Comparison of ENCODE assay signal across 8 cellular contexts in genomic region chr4:138035781-138036258, GRCh38.
DNase-seq lines count a peak whose midpoint lies in the region; ATAC-seq, FAIRE-seq and TF ChIP-seq lines count a peak whose summit lies in the region.

No MANE protein-coding gene starts in this region.

- no peak overlapping the region for H3K4me3 Mint-ChIP-seq in effector memory CD8-positive, alpha-beta T cell

- H3K4me1 ChIP-seq in PC-9 (replicated peaks; ENCODE audit: insufficient read depth) = peaks cover 11% of the 10 kb centered on the region
- H3K4me1 ChIP-seq in mesenchymal stem cell (ENCODE audit: control insufficient read depth, insufficient read depth, low read depth, low read length) = peaks cover 1% of the 10 kb centered on the region

- peak overlapping the region; percentile 66 for H4K8ac ChIP-seq in mesenchymal stem cell (ENCODE audit: low read length)

- H2BK15ac ChIP-seq in mesenchymal stem cell (ENCODE audit: low read depth, poor library complexity, severe bottlenecking) = peak overlapping the region; percentile 16

- H3K27me3 ChIP-seq in PC-9 (ENCODE audit: insufficient read depth, low read depth) = no peaks in the 10 kb centered on the region
- H3K27me3 ChIP-seq in mesenchymal stem cell (ENCODE audit: control insufficient read depth in 1 of 2, insufficient read depth in 1 of 2, low read length in 2 of 2) = no peaks in the 10 kb centered on the region

- 0 out of 2 replicates have a peak overlapping the region, but pooled peaks have one; percentile 34 for H3K4me2 ChIP-seq in PC-9
- H3K4me2 ChIP-seq in mesenchymal stem cell (ENCODE audit: low read length, poor library complexity, severe bottlenecking) = no peak overlapping the region

- H3K79me1 ChIP-seq in mesenchymal stem cell (replicated peaks; ENCODE audit: low read length, poor library complexity, severe bottlenecking) = no peaks in the 10 kb centered on the region

- no CpG with 5 or more reads among the region's 1 CpG for WGBS in mesenchymal stem cell

- no peak overlapping the region for H3K27ac ChIP-seq in PC-9
- H3K27ac ChIP-seq in mesenchymal stem cell (ENCODE audit: low read length, poor library complexity, severe bottlenecking) = no peak overlapping the region

- H3K79me2 ChIP-seq in PC-9 (ENCODE audit: low read depth) = no peaks in the 10 kb centered on the region

- H3K4me3 ChIP-seq in PC-9 (no peak overlapping the region), mesenchymal stem cell (ENCODE audit: insufficient read depth in 1 of 2, low read depth in 1 of 2, low read length in 2 of 2) (no peak overlapping the region)

- H2BK12ac ChIP-seq in mesenchymal stem cell (ENCODE audit: low read length in 2 of 2) = peak overlapping the region in 1 of 2 experiments; percentile 44

- POLR2A ChIA-PET in PC-9 (lab: Charles Lee; ENCODE audit: unreplicated experiment) = no interaction called here

- H3K27ac Mint-ChIP-seq in effector memory CD8-positive, alpha-beta T cell = no peak overlapping the region

- H2AK5ac ChIP-seq in mesenchymal stem cell (ENCODE audit: low read length, severe bottlenecking) = no peak overlapping the region

- H4K91ac ChIP-seq in mesenchymal stem cell (ENCODE audit: low read length) = no peak overlapping the region

- H3K14ac ChIP-seq in mesenchymal stem cell (ENCODE audit: low read length in 2 of 2) = no peak overlapping the region

- H3K27me3 Mint-ChIP-seq in effector memory CD8-positive, alpha-beta T cell = no peaks in the 10 kb centered on the region

- peak; percentile 100 for ATAC-seq in GM21786 (IDR thresholded peaks at IDR 0.05; ENCODE audit: unreplicated experiment)
- ATAC-seq in effector memory CD8-positive, alpha-beta T cell (replicated peaks) = peak; percentile 24

- H3K4ac ChIP-seq in mesenchymal stem cell (ENCODE audit: low read depth in 1 of 2, low read length in 2 of 2) = no peak overlapping the region

- FAIRE-seq in HTR-8/SVneo (lab: Jason Lieb, UNC) = peak; percentile 49

- H3K9me3 ChIP-seq in PC-9 (ENCODE audit: insufficient read depth, low read depth) = no peaks in the 10 kb centered on the region
- H3K9me3 ChIP-seq in mesenchymal stem cell (ENCODE audit: control insufficient read depth, low read length) = no peaks in the 10 kb centered on the region

- H3K4me1 Mint-ChIP-seq in effector memory CD8-positive, alpha-beta T cell (ENCODE audit: low read depth in 2 of 2) = no peaks in the 10 kb centered on the region

- H2BK5ac ChIP-seq in mesenchymal stem cell (ENCODE audit: low read depth, low read length, poor library complexity, severe bottlenecking) = no peak overlapping the region

- BruUV-seq in PC-9 (replicated peaks; lab: Mats Ljungman, UMichigan) = no TSS peak

- H2AFZ ChIP-seq in PC-9 (no peak overlapping the region), mesenchymal stem cell (ENCODE audit: low read depth, low read length) (peak overlapping the region; percentile 72)

- TF ChIP-seq CTCF in GM12872 (IDR thresholded peaks at IDR 0.05; ENCODE audit: insufficient read depth, low read depth, low read length) (peak; percentile 45; the same call in 2 of the 3 replicates), PC-9 (conservative IDR thresholded peaks at IDR 0.05) (peak; percentile 68)

- DNase-seq in HTR-8/SVneo (ENCODE audit: insufficient read length, low spot score) = peak; percentile 52
- DNase-seq in PC-9 = peak in 1 of 2 experiments; percentile 29
- DNase-seq in effector memory CD8-positive, alpha-beta T cell = no peak
- peak; percentile 78 for DNase-seq in mesenchymal stem cell
- no peak for DNase-seq in stimulated activated CD4-positive, alpha-beta T cell treated with anti-CD3 and anti-CD28 coated beads, Interleukin-4, amount 100 ng/mL, for 24 hours
- no peak for DNase-seq in GOT3 (lab: John Stamatoyannopoulos, UW)

- peaks cover 0 to 2% of the 10 kb centered on the region in 2 donors for H3K9me3 Mint-ChIP-seq in effector memory CD8-positive, alpha-beta T cell

- H3K18ac ChIP-seq in mesenchymal stem cell (ENCODE audit: low read depth in 1 of 2, low read length in 2 of 2) = peak overlapping the region in 1 of 2 experiments; percentile 19

- no peaks in the 10 kb centered on the region for H3K36me3 Mint-ChIP-seq in effector memory CD8-positive, alpha-beta T cell (ENCODE audit: insufficient read depth)

- H3K9me2 ChIP-seq in PC-9 (ENCODE audit: insufficient read depth) = no peaks in the 10 kb centered on the region

- peak overlapping the region; percentile 32 for H3K9ac ChIP-seq in mesenchymal stem cell (ENCODE audit: low read length)

- no peak overlapping the region for H2BK120ac ChIP-seq in mesenchymal stem cell (ENCODE audit: low read depth, low read length)

- intact Hi-C loops in PC-9 (cut with micrococcal nuclease; ENCODE audit: unreplicated experiment) = loop anchor here (1.0 to 10.0 kb wide), 9 partner anchors 54 to 911 kb away; no protein-coding TSS in a partner anchor

- peaks cover 3% of the 10 kb centered on the region; the same call in 1 of the 2 replicates for H3F3A ChIP-seq in PC-9 (ENCODE audit: insufficient read depth, low read depth)

- no peaks in the 10 kb centered on the region for H4K20me1 ChIP-seq in PC-9 (ENCODE audit: insufficient read depth)

- H3K36me3 ChIP-seq in PC-9 (ENCODE audit: low read depth) (no peaks in the 10 kb centered on the region), mesenchymal stem cell (ENCODE audit: control insufficient read depth in 1 of 2, insufficient read depth in 2 of 2, low read depth in 1 of 2, low read length in 2 of 2) (no peaks in the 10 kb centered on the region)

- no peak overlapping the region for H3K23ac ChIP-seq in mesenchymal stem cell (ENCODE audit: low read length in 2 of 2)

- CTCF ChIA-PET in PC-9 (lab: Charles Lee) = interaction anchor here (0.8 to 2.3 kb wide), 4 partner anchors 55 to 835 kb away, joined by 3 to 17 read pairs (median 6); no protein-coding TSS in a partner anchor

Comparison
In these comparisons a context has a peak if more than half of its experiments do, and no peak if none do; other contexts are left out.
1. DNase-seq: peak in HTR-8/SVneo (single experiment) and mesenchymal stem cell (single experiment); none in effector memory CD8-positive, alpha-beta T cell (0 of 3), stimulated activated CD4-positive, alpha-beta T cell treated with anti-CD3 and anti-CD28 coated beads, Interleukin-4, amount 100 ng/mL, for 24 hours (single experiment) and GOT3 (single experiment).